ENCODE assay signal across 1 cellular context in genomic region chr18:49487711-49488310, GRCh38.
TF ChIP-seq lines count a peak whose summit lies in the region.

No MANE protein-coding gene starts in this region.

TF ChIP-seq in WTC11, 78 proteins besides CTCF, POLR2A, EP300 and RAD21 (continued from another document):
- TF ChIP-seq AR (CRISPR knock-in tag; IDR thresholded peaks at IDR 0.05): peak; percentile 57; the same call in 1 of the 2 replicates
- TF ChIP-seq, protein P1, sequence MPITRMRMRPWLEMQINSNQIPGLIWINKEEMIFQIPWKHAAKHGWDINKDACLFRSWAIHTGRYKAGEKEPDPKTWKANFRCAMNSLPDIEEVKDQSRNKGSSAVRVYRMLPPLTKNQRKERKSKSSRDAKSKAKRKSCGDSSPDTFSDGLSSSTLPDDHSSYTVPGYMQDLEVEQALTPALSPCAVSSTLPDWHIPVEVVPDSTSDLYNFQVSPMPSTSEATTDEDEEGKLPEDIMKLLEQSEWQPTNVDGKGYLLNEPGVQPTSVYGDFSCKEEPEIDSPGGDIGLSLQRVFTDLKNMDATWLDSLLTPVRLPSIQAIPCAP (CRISPR knock-in tag; IDR thresholded peaks at IDR 0.05): no peak
- no peak for TF ChIP-seq ZNF121 (CRISPR knock-in tag; IDR thresholded peaks at IDR 0.05)
- TF ChIP-seq MXD4 (CRISPR knock-in tag; IDR thresholded peaks at IDR 0.05; ENCODE audit: borderline replicate concordance): no peak
- TF ChIP-seq ETV6 (CRISPR knock-in tag; IDR thresholded peaks at IDR 0.05): no peak
- no peak for TF ChIP-seq NR2C2 (CRISPR knock-in tag; IDR thresholded peaks at IDR 0.05)
- no peak for TF ChIP-seq CDX4 (CRISPR knock-in tag; IDR thresholded peaks at IDR 0.05; ENCODE audit: borderline replicate concordance)
- TF ChIP-seq RORB (CRISPR knock-in tag; IDR thresholded peaks at IDR 0.05): no peak
- TF ChIP-seq KAT7 (CRISPR knock-in tag; IDR thresholded peaks at IDR 0.05; ENCODE audit: borderline replicate concordance): no peak
- no peak for TF ChIP-seq USF2 (CRISPR knock-in tag; IDR thresholded peaks at IDR 0.05)
- peak; percentile 63; the same call in 1 of the 2 replicates for TF ChIP-seq ZNF416 (CRISPR knock-in tag; IDR thresholded peaks at IDR 0.05)
- TF ChIP-seq, protein P2, sequence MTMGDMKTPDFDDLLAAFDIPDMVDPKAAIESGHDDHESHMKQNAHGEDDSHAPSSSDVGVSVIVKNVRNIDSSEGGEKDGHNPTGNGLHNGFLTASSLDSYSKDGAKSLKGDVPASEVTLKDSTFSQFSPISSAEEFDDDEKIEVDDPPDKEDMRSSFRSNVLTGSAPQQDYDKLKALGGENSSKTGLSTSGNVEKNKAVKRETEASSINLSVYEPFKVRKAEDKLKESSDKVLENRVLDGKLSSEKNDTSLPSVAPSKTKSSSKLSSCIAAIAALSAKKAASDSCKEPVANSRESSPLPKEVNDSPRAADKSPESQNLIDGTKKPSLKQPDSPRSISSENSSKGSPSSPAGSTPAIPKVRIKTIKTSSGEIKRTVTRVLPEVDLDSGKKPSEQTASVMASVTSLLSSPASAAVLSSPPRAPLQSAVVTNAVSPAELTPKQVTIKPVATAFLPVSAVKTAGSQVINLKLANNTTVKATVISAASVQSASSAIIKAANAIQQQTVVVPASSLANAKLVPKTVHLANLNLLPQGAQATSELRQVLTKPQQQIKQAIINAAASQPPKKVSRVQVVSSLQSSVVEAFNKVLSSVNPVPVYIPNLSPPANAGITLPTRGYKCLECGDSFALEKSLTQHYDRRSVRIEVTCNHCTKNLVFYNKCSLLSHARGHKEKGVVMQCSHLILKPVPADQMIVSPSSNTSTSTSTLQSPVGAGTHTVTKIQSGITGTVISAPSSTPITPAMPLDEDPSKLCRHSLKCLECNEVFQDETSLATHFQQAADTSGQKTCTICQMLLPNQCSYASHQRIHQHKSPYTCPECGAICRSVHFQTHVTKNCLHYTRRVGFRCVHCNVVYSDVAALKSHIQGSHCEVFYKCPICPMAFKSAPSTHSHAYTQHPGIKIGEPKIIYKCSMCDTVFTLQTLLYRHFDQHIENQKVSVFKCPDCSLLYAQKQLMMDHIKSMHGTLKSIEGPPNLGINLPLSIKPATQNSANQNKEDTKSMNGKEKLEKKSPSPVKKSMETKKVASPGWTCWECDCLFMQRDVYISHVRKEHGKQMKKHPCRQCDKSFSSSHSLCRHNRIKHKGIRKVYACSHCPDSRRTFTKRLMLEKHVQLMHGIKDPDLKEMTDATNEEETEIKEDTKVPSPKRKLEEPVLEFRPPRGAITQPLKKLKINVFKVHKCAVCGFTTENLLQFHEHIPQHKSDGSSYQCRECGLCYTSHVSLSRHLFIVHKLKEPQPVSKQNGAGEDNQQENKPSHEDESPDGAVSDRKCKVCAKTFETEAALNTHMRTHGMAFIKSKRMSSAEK (CRISPR knock-in tag; IDR thresholded peaks at IDR 0.05; ENCODE audit: borderline replicate concordance): 0 out of 2 replicates have a peak, but pooled peaks have one; percentile 25
- TF ChIP-seq ZNF425 (CRISPR knock-in tag; conservative IDR thresholded peaks at IDR 0.05): peak; percentile 72; the same call in 1 of the 2 replicates
- no peak for TF ChIP-seq NR3C1 (CRISPR knock-in tag; conservative IDR thresholded peaks at IDR 0.05; ENCODE audit: low read depth)
- TF ChIP-seq ERG (CRISPR knock-in tag; IDR thresholded peaks at IDR 0.05): peak; percentile 57; the same call in 1 of the 2 replicates
- no peak for TF ChIP-seq ZNF232 (CRISPR knock-in tag; IDR thresholded peaks at IDR 0.05)
- TF ChIP-seq ZNF317 (CRISPR knock-in tag; IDR thresholded peaks at IDR 0.05; ENCODE audit: borderline replicate concordance, low read depth): no peak
TF ChIP-seq in WTC11: peak in this region for 7.
